ENCODE assay signal across 18 cellular contexts in genomic region chr22:20404881-20405280, GRCh38. TPM values are rescaled to one million over a fixed set of nuclear protein-coding genes. Genes with fewer than 3 reads are reported as not detected.
DNase-seq lines count a peak whose midpoint lies in the region; ATAC-seq, FAIRE-seq and TF ChIP-seq lines count a peak whose summit lies in the region.
"Had no signal": no experiment of that assay in that cellular context is flagged by ENCODE, and none has a peak within 500 bp of the region (broad histone marks: within the 10 kb centered on the region; RNA-seq: fewer than 3 reads in every experiment).

No MANE protein-coding gene starts in this region.

- TF ChIP-seq CTCF in GM10266 (IDR thresholded peaks at IDR 0.05; ENCODE audit: control insufficient read depth, insufficient read depth, low read depth, missing control alignments) (no peak), RWPE2 (IDR thresholded peaks at IDR 0.05; ENCODE audit: poor library complexity, severe bottlenecking) (no peak), endodermal cell (conservative IDR thresholded peaks at IDR 0.05) (no peak), spleen (IDR thresholded peaks at IDR 0.05 in 8 of 11, conservative IDR thresholded peaks at IDR 0.05 in 3 of 11) (no peak)

- H3K27me3 Mint-ChIP-seq in endodermal cell (ENCODE audit: insufficient read depth), result no peaks in the 10 kb centered on the region
- H3K27me3 Mint-ChIP-seq in naive thymus-derived CD4-positive, alpha-beta T cell, result no peaks in the 10 kb centered on the region

- H3K27ac ChIP-seq in RWPE2 (ENCODE audit: poor library complexity, severe bottlenecking), result no peak overlapping the region
- no peak overlapping the region for H3K27ac ChIP-seq in endodermal cell (ENCODE audit: low read depth, low read length)
- no peak overlapping the region for H3K27ac ChIP-seq in spleen
- H3K27ac ChIP-seq in naive thymus-derived CD4-positive, alpha-beta T cell (ENCODE audit: low read depth, low read length), result no peak overlapping the region
- H3K27ac ChIP-seq: GM23248 had no signal

- H3K27me3 ChIP-seq in RWPE2 (ENCODE audit: insufficient read depth, poor library complexity, severe bottlenecking), result no peaks in the 10 kb centered on the region
- no peaks in the 10 kb centered on the region for H3K27me3 ChIP-seq in endodermal cell (ENCODE audit: control insufficient read depth, insufficient read depth, low read length, poor library complexity, severe bottlenecking)
- no peaks in the 10 kb centered on the region for H3K27me3 ChIP-seq in spleen (replicated peaks in 1 of 7)
- H3K27me3 ChIP-seq in naive thymus-derived CD4-positive, alpha-beta T cell (ENCODE audit: control insufficient read depth in 2 of 2, insufficient read depth in 2 of 2, low read length in 2 of 2), result no peaks in the 10 kb centered on the region
- H3K27me3 ChIP-seq: BE2C had no signal

- 95 to 97% methylated on average over 18 of the region's 18 CpGs for WGBS in endodermal cell (ENCODE audit: insufficient coverage in 1 of 2, insufficient read length in 1 of 2), 2 experiments
- WGBS in spleen, 5 donors, result 91 to 96% (median 96%) methylated on average over 18 of the region's 18 CpGs

- H3K4me3 Mint-ChIP-seq in endodermal cell, result no peak overlapping the region
- H3K4me3 Mint-ChIP-seq in naive thymus-derived CD4-positive, alpha-beta T cell, result no peak overlapping the region
- H3K4me3 Mint-ChIP-seq: CD14-positive monocyte; CD8-positive, alpha-beta T cell; H9 had no signal

- ATAC-seq in RWPE2 (ENCODE audit: low read depth), result no peak
- no peak for ATAC-seq in naive thymus-derived CD4-positive, alpha-beta T cell
- ATAC-seq: CD8-positive, alpha-beta T cell; HepG2 had no signal

- H3K27ac Mint-ChIP-seq in endodermal cell, result no peak overlapping the region
- no peak overlapping the region for H3K27ac Mint-ChIP-seq in naive thymus-derived CD4-positive, alpha-beta T cell
- H3K27ac Mint-ChIP-seq: CD8-positive, alpha-beta T cell had no signal

- POLR2A ChIA-PET in naive thymus-derived CD4-positive, alpha-beta T cell (lab: Charles Lee), result no interaction called here

- H3K4me3 ChIP-seq in RWPE2 (ENCODE audit: severe bottlenecking), result no peak overlapping the region
- H3K4me3 ChIP-seq in endodermal cell (ENCODE audit: low read length), result no peak overlapping the region
- H3K4me3 ChIP-seq in spleen, result no peak overlapping the region
- no peak overlapping the region for H3K4me3 ChIP-seq in naive thymus-derived CD4-positive, alpha-beta T cell (ENCODE audit: low read length)
- H3K4me3 ChIP-seq: GM23248 had no signal

- FAIRE-seq in urothelium cell line (lab: Jason Lieb, UNC), result no peak
- FAIRE-seq: A204.1, HepG2, HTR-8/SVneo had no signal

- H3K9me3 ChIP-seq in RWPE2 (ENCODE audit: severe bottlenecking) (peaks cover 5% of the 10 kb centered on the region), endodermal cell (ENCODE audit: control insufficient read depth, low read length) (no peaks in the 10 kb centered on the region), spleen (no peaks in the 10 kb centered on the region)
- no peaks in the 10 kb centered on the region for H3K9me3 ChIP-seq in naive thymus-derived CD4-positive, alpha-beta T cell (ENCODE audit: control insufficient read depth in 2 of 3, low read length in 3 of 3)
- H3K9me3 ChIP-seq: BE2C had no signal

- H3K4me1 Mint-ChIP-seq in endodermal cell, result peaks cover under 1% of the 10 kb centered on the region
- peaks cover 10 to 18% (median 12%) of the 10 kb centered on the region in 7 donors for H3K4me1 Mint-ChIP-seq in naive thymus-derived CD4-positive, alpha-beta T cell
- H3K4me1 Mint-ChIP-seq: CD14-positive monocyte, H9 had no signal

- H3K36me3 ChIP-seq in RWPE2 (ENCODE audit: low read depth), result no peaks in the 10 kb centered on the region
- H3K36me3 ChIP-seq in endodermal cell (ENCODE audit: control insufficient read depth, insufficient read depth, low read length), result peaks cover 50% of the 10 kb centered on the region
- peaks cover 0 to 76% (median 30%) of the 10 kb centered on the region in 6 donors for H3K36me3 ChIP-seq in spleen
- H3K36me3 ChIP-seq in naive thymus-derived CD4-positive, alpha-beta T cell (ENCODE audit: control insufficient read depth in 2 of 3, insufficient read depth in 3 of 3, low read length in 3 of 3), result peaks cover 3 to 58% (median 4%) of the 10 kb centered on the region in 3 experiments

- no peaks in the 10 kb centered on the region for H3K9me3 Mint-ChIP-seq in endodermal cell
- peaks cover 0 to 2% (median 0%) of the 10 kb centered on the region in 11 donors for H3K9me3 Mint-ChIP-seq in naive thymus-derived CD4-positive, alpha-beta T cell
- H3K9me3 Mint-ChIP-seq: CD8-positive, alpha-beta T cell; H9 had no signal

- peaks cover 55% of the 10 kb centered on the region for H3K36me3 Mint-ChIP-seq in endodermal cell (ENCODE audit: low read depth)
- H3K36me3 Mint-ChIP-seq in naive thymus-derived CD4-positive, alpha-beta T cell, result peaks cover 0 to 45% (median 10%) of the 10 kb centered on the region in 5 donors

- peak; percentile 20 for DNase-seq in GM10266 (ENCODE audit: extremely low spot score)
- peak; percentile 34 for DNase-seq in RWPE2 (ENCODE audit: low spot score)
- DNase-seq in endodermal cell, result peak; percentile 13
- DNase-seq in spleen, result peak; percentile 34
- no peak for DNase-seq in naive thymus-derived CD4-positive, alpha-beta T cell
- DNase-seq in urothelium cell line (ENCODE audit: low spot score), result no peak
- DNase-seq in AG20443 (ENCODE audit: low spot score), result no peak
- DNase-seq: BE2C; CD8-positive, alpha-beta T cell; COR-L47; DND-41; GDM1; GM23248; H9 had no signal

- no peak for TF ChIP-seq POLR2A in spleen (IDR thresholded peaks at IDR 0.05)

- intact Hi-C loops in spleen (cut with DNase I; ENCODE audit: low total_unique reads), result no loop called here
- intact Hi-C loops in naive thymus-derived CD4-positive, alpha-beta T cell (cut with micrococcal nuclease), result no loop called here

- CTCF ChIA-PET in naive thymus-derived CD4-positive, alpha-beta T cell (lab: Charles Lee), result no interaction called here

- no peak overlapping the region for H3K9ac ChIP-seq in endodermal cell (ENCODE audit: extremely low read depth, low read length, poor library complexity, severe bottlenecking)
- H3K9ac ChIP-seq: GM23248 had no signal

- H3K4me1 ChIP-seq in RWPE2 (ENCODE audit: insufficient read depth, poor library complexity, severe bottlenecking) (no peaks in the 10 kb centered on the region), endodermal cell (ENCODE audit: control insufficient read depth, insufficient read depth, low read length) (no peaks in the 10 kb centered on the region), spleen (peaks cover 0 to 11% (median 0%) of the 10 kb centered on the region in 6 donors)
- peaks cover 0 to 15% of the 10 kb centered on the region in 2 donors for H3K4me1 ChIP-seq in naive thymus-derived CD4-positive, alpha-beta T cell (ENCODE audit: control insufficient read depth in 2 of 2, insufficient read depth in 2 of 2, low read length in 2 of 2)
- H3K4me1 ChIP-seq: BE2C had no signal

RNA-seq across cellular contexts. Expression of gene ZNF74, which starts 10.9 kb away (rescaled TPM):
- 10 to 100 TPM; 36.9 to 41.7 TPM for total RNA-seq in endodermal cell
- 31.7 TPM for polyA plus RNA-seq in endodermal cell (2013, experiment 1 of 2)
- polyA plus RNA-seq in endodermal cell (2013, experiment 2 of 2), result 28.7 TPM
- total RNA-seq in spleen, result 10 to 100 TPM in 2 of 7 donors, 1 to 10 TPM in 5; 6.2 to 11.7 (median 7.7) TPM
- 1 to 10 TPM; 3.4 to 5.6 (median 3.5) TPM for polyA plus RNA-seq in spleen
- total RNA-seq in naive thymus-derived CD4-positive, alpha-beta T cell, result 10 to 100 TPM in 3 of 5 experiments, 1 to 10 TPM in 2; 6.1 to 18.2 (median 12.9) TPM
- polyA plus RNA-seq in naive thymus-derived CD4-positive, alpha-beta T cell, result 10 to 100 TPM in 1 of 2 donors, 1 to 10 TPM in 1; 5.3 to 14.0 TPM

RNA-seq across cellular contexts. Expression of gene SCARF2, which starts 32.7 kb away (rescaled TPM):
- total RNA-seq in endodermal cell (10 to 100 TPM; 19.8 to 20.3 TPM), spleen (10 to 100 TPM in 5 of 7 donors, 1 to 10 TPM in 2; 7.1 to 18.0 (median 10.6) TPM)
- 11.9 TPM for polyA plus RNA-seq in endodermal cell (2013, experiment 1 of 2)
- polyA plus RNA-seq in endodermal cell (2013, experiment 2 of 2), result 12.5 TPM
- 1 to 10 TPM; 1.1 to 3.0 (median 1.2) TPM for polyA plus RNA-seq in spleen
- 1 to 10 TPM in 4 of 5 experiments, under 1 TPM in 1; 0.70 to 2.6 (median 2.2) TPM for total RNA-seq in naive thymus-derived CD4-positive, alpha-beta T cell
- under 1 TPM; 0.21 to 0.35 TPM for polyA plus RNA-seq in naive thymus-derived CD4-positive, alpha-beta T cell

Comparison
In these comparisons a context has a peak if more than half of its experiments do, and no peak if none do; other contexts are left out.
1. DNase-seq: peak in GM10266 (single experiment), RWPE2 (single experiment), endodermal cell (single experiment) and spleen (single experiment); none in naive thymus-derived CD4-positive, alpha-beta T cell (0 of 9), urothelium cell line (single experiment) and AG20443 (single experiment).